Comparison of ENCODE assay signal across 9 cellular contexts in the genomic region with DNA sequence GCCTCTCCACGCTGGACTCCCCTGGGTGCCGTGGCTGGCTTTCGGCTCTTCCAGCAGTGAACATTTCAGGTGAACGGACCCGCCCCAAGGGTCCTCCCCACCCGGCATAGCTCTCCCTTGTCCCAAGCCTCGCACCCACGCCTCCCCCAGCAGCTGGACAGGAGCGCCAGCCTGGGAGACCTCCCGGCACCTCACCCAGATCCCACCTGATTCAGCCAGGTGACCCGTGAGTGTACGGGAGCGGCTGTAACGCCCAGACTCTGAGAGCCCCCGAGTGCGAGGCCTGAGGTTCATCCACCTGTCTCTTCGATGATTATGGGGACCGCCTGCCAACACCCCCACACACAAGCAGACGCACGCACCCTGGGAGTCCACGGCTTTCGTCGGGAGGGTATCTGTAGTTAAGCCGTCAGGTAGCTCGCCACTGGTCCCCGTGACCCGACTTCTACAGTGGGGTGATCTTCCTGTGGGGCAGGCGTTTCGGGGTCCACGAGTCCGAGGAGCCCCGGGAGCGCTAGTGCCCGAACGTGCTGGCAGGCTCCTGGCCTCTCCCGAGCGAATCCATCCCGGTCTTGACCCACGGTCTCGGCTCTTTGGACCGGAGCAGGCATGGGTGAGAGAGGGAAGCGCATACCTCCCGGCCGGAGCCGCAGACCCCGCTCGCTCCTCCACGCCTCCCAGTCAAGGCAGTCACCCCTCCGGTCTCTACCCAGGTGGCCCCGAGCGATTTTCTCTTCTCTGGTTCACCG. TPM values are rescaled to one million over a fixed set of nuclear protein-coding genes. Genes with fewer than 3 reads are reported as not detected.
DNase-seq lines count a peak whose midpoint lies in the region; ATAC-seq and TF ChIP-seq lines count a peak whose summit lies in the region.
"Had no signal": no experiment of that assay in that cellular context is flagged by ENCODE, and none has a peak within 500 bp of the region (broad histone marks: within the 10 kb centered on the region; RNA-seq: fewer than 3 reads in every experiment).

No MANE protein-coding gene starts in this region.

- H3K36me3 ChIP-seq in esophagus squamous epithelium (peaks cover 0 to 14% (median 0%) of the 10 kb centered on the region in 3 donors), rectal smooth muscle tissue (ENCODE audit: control insufficient read depth, insufficient read depth, low read length) (no peaks in the 10 kb centered on the region)

- peaks cover 10% of the 10 kb centered on the region for H3K27me3 Mint-ChIP-seq in activated CD4-positive, alpha-beta T cell treated with anti-CD3 and anti-CD28 coated beads, Interleukin-2, amount 10 ng/mL, durations not matched to agents 24 days and 14 days

- H3K27ac ChIP-seq in esophagus squamous epithelium (peak overlapping the region; percentile 90 to 93 (median 90)), rectal smooth muscle tissue (ENCODE audit: low read depth, low read length) (no peak overlapping the region)

- H3K27me3 ChIP-seq in esophagus squamous epithelium (no peaks in the 10 kb centered on the region), rectal smooth muscle tissue (ENCODE audit: control insufficient read depth, insufficient read depth, low read length) (no peaks in the 10 kb centered on the region)

- H3K27ac Mint-ChIP-seq in activated CD4-positive, alpha-beta T cell treated with anti-CD3 and anti-CD28 coated beads, Interleukin-2, amount 10 ng/mL, durations not matched to agents 24 days and 14 days = peak overlapping the region; percentile 95

- no peaks in the 10 kb centered on the region for H3K9me3 ChIP-seq in esophagus squamous epithelium

- H3K4me1 ChIP-seq in esophagus squamous epithelium = peaks cover 7 to 62% (median 10%) of the 10 kb centered on the region in 3 donors
- peaks cover 5% of the 10 kb centered on the region for H3K4me1 ChIP-seq in rectal smooth muscle tissue (ENCODE audit: control insufficient read depth, insufficient read depth, low read length)

- ATAC-seq in GM21717 (IDR thresholded peaks at IDR 0.05; ENCODE audit: unreplicated experiment) (peak; percentile 1), GM21360 (IDR thresholded peaks at IDR 0.05; ENCODE audit: unreplicated experiment) (no peak)

- H3K4me3 Mint-ChIP-seq in activated CD4-positive, alpha-beta T cell treated with anti-CD3 and anti-CD28 coated beads, Interleukin-2, amount 10 ng/mL, durations not matched to agents 24 days and 14 days = peak overlapping the region; percentile 92

- DNase-seq in activated CD4-positive, alpha-beta T cell treated with anti-CD3 and anti-CD28 coated beads, Interleukin-2, amount 10 ng/mL, durations not matched to agents 24 days and 14 days = peak; percentile 80
- no peak for DNase-seq in esophagus squamous epithelium (lab: John Stamatoyannopoulos, UW)
- DNase-seq in COLO668 (lab: John Stamatoyannopoulos, UW; ENCODE audit: unreplicated experiment) = no peak
- DNase-seq in activated CD4-positive, CD25-positive, alpha-beta regulatory T cell (lab: John Stamatoyannopoulos, UW) = no peak
- DNase-seq in T1000 (lab: John Stamatoyannopoulos, UW) = no peak

- H3K9ac ChIP-seq in rectal smooth muscle tissue (ENCODE audit: low read length) = peak overlapping the region; percentile 17

- WGBS in esophagus squamous epithelium, 2 donors = 0% methylated on average over 16 of the region's 52 CpGs; no CpG with 5 or more reads in 1 of the 2 donors

- H3K4me1 Mint-ChIP-seq in activated CD4-positive, alpha-beta T cell treated with anti-CD3 and anti-CD28 coated beads, Interleukin-2, amount 10 ng/mL, durations not matched to agents 24 days and 14 days = peaks cover 45% of the 10 kb centered on the region

- H3K36me3 Mint-ChIP-seq in activated CD4-positive, alpha-beta T cell treated with anti-CD3 and anti-CD28 coated beads, Interleukin-2, amount 10 ng/mL, durations not matched to agents 24 days and 14 days (ENCODE audit: low read depth) = peaks cover 9% of the 10 kb centered on the region

- no peak for TF ChIP-seq CTCF in esophagus squamous epithelium (IDR thresholded peaks at IDR 0.05)

- H3K9me3 Mint-ChIP-seq in activated CD4-positive, alpha-beta T cell treated with anti-CD3 and anti-CD28 coated beads, Interleukin-2, amount 10 ng/mL, durations not matched to agents 24 days and 14 days = no peaks in the 10 kb centered on the region

- H3K4me3 ChIP-seq in esophagus squamous epithelium (peak overlapping the region; percentile 64 to 96 (median 82)), rectal smooth muscle tissue (ENCODE audit: low read length) (peak overlapping the region; percentile 95)

- no peak for TF ChIP-seq POLR2A in esophagus squamous epithelium (IDR thresholded peaks at IDR 0.05)

- intact Hi-C loops in activated CD4-positive, alpha-beta T cell treated with anti-CD3 and anti-CD28 coated beads, Interleukin-2, amount 10 ng/mL, durations not matched to agents 24 days and 14 days (cut with micrococcal nuclease) = loop anchor here (1.0 to 10.0 kb wide), 4 partner anchors 17 to 385 kb away; partner anchors contain the start of gene MGAT1
- intact Hi-C loops in esophagus squamous epithelium (cut with DNase I) = loop anchor here (10.0 kb wide), 1 partner anchor 75 kb away; the partner anchor contains the start of gene TRIM52

RNA-seq across cellular contexts. Expression of gene TRIM7, which starts 14.9 kb away (rescaled TPM):
- 2.7 TPM in 2 replicates for total RNA-seq in activated CD4-positive, alpha-beta T cell treated with anti-CD3 and anti-CD28 coated beads, Interleukin-2, amount 10 ng/mL, durations not matched to agents 24 days and 14 days
- 10 to 100 TPM; 44.8 to 80.6 (median 54.5) TPM for total RNA-seq in esophagus squamous epithelium

RNA-seq across cellular contexts. Expression of gene TRIM41, which starts 32.9 kb away (rescaled TPM):
- 31.6 and 35.2 TPM in 2 replicates for total RNA-seq in activated CD4-positive, alpha-beta T cell treated with anti-CD3 and anti-CD28 coated beads, Interleukin-2, amount 10 ng/mL, durations not matched to agents 24 days and 14 days
- total RNA-seq in esophagus squamous epithelium = 10 to 100 TPM; 12.0 to 22.1 (median 13.8) TPM

RNA-seq across cellular contexts. Expression of gene OR2V2, which starts 42.8 kb away (rescaled TPM):
- total RNA-seq in activated CD4-positive, alpha-beta T cell treated with anti-CD3 and anti-CD28 coated beads, Interleukin-2, amount 10 ng/mL, durations not matched to agents 24 days and 14 days = not detected in 2 replicates
- total RNA-seq in esophagus squamous epithelium = not detected
- total RNA-seq: T-helper 2 cell treated with Interferon-gamma antibody and Interleukin-4, amounts not matched to agents 100 ng/mL and 5 ng/mL, for 36 hours had no signal

RNA-seq across cellular contexts. Expression of gene RACK1, which starts 53.6 kb away (rescaled TPM):
- 2,172 and 2,196 TPM in 2 replicates for total RNA-seq in activated CD4-positive, alpha-beta T cell treated with anti-CD3 and anti-CD28 coated beads, Interleukin-2, amount 10 ng/mL, durations not matched to agents 24 days and 14 days
- total RNA-seq in esophagus squamous epithelium = 1,000 to 10,000 TPM; 1,705 to 2,735 (median 2,064) TPM

RNA-seq across cellular contexts. Expression of gene OR2V1, which starts 59.2 kb away (rescaled TPM):
- total RNA-seq in activated CD4-positive, alpha-beta T cell treated with anti-CD3 and anti-CD28 coated beads, Interleukin-2, amount 10 ng/mL, durations not matched to agents 24 days and 14 days = not detected in 2 replicates
- total RNA-seq in esophagus squamous epithelium = not detected
- total RNA-seq: T-helper 2 cell treated with Interferon-gamma antibody and Interleukin-4, amounts not matched to agents 100 ng/mL and 5 ng/mL, for 36 hours had no signal

Comparison
In these comparisons a context has a peak if more than half of its experiments do, and no peak if none do; other contexts are left out.
1. RNA of gene TRIM7, which starts 14.9 kb away (total RNA-seq): 44.8 to 80.6 TPM in esophagus squamous epithelium; 2.7 TPM in activated CD4-positive, alpha-beta T cell treated with anti-CD3 and anti-CD28 coated beads, Interleukin-2, amount 10 ng/mL, durations not matched to agents 24 days and 14 days; every median in the first group is over 10 times any median in the second.